ENCODE assay signal across 1 cellular context in genomic region chr1:46132529-46133180, GRCh38.
TF ChIP-seq lines count a peak whose summit lies in the region.

TSS of gene PIK3R3 (minus strand) at chr1:46132629. CDS start at chr1:46131952, 677 bp downstream.

TF ChIP-seq in HepG2, 621 proteins besides CTCF, POLR2A, EP300 and RAD21 (continued from another document and continues in another):
- TF ChIP-seq SRSF1 (optimal IDR thresholded peaks at IDR 0.05; ENCODE audit: low read depth, low read length) (peak; percentile 66), ZFP82 (CRISPR knock-in tag; IDR thresholded peaks at IDR 0.05; ENCODE audit: borderline replicate concordance) (peak; percentile 94), ZNF124 (CRISPR knock-in tag; IDR thresholded peaks at IDR 0.05) (peak; percentile 70; the same call in 1 of the 2 replicates), JUN (CRISPR knock-in tag; IDR thresholded peaks at IDR 0.05) (peak; percentile 89), SYNCRIP (IDR thresholded peaks at IDR 0.05; ENCODE audit: insufficient read depth, low read depth, low read length) (no peak), ZNF234 (CRISPR knock-in tag; conservative IDR thresholded peaks at IDR 0.05) (0 out of 2 replicates have a peak, but pooled peaks have one; percentile 88), ARNTL (CRISPR knock-in tag; IDR thresholded peaks at IDR 0.05) (peak; percentile 92), MEIS1 (CRISPR knock-in tag; IDR thresholded peaks at IDR 0.05; ENCODE audit: borderline replicate concordance) (no peak; the same call in 1 of the 2 replicates), ZNF30 (CRISPR knock-in tag; IDR thresholded peaks at IDR 0.05) (peak; percentile 99), CEBPG (CRISPR knock-in tag; IDR thresholded peaks at IDR 0.05) (peak; percentile 61), CHD4 (IDR thresholded peaks at IDR 0.05; ENCODE audit: borderline replicate concordance, low read length) (no peak), ZNF776 (CRISPR knock-in tag; IDR thresholded peaks at IDR 0.05) (peak; percentile 67; the same call in 1 of the 2 replicates), DPF2 (CRISPR knock-in tag; IDR thresholded peaks at IDR 0.05; ENCODE audit: borderline replicate concordance, low read depth) (no peak), PHF20 (CRISPR knock-in tag; IDR thresholded peaks at IDR 0.05) (peak; percentile 62; the same call in 1 of the 2 replicates), CENPX (CRISPR knock-in tag; IDR thresholded peaks at IDR 0.05) (no peak), MTF2 (CRISPR knock-in tag; IDR thresholded peaks at IDR 0.05; ENCODE audit: borderline replicate concordance) (peak; percentile 70; the same call in 1 of the 2 replicates), MAZ (IDR thresholded peaks at IDR 0.05; ENCODE audit: borderline replicate concordance, low read depth, low read length) (peak; percentile 88), MAZ (CRISPR knock-in tag; IDR thresholded peaks at IDR 0.05; ENCODE audit: low read depth) (peak; percentile 93), ZNF570 (CRISPR knock-in tag; IDR thresholded peaks at IDR 0.05; ENCODE audit: borderline replicate concordance) (peak; percentile 85; the same call in 1 of the 2 replicates), NFE2L1 (CRISPR knock-in tag; IDR thresholded peaks at IDR 0.05; ENCODE audit: borderline replicate concordance) (peak; percentile 84; the same call in 1 of the 2 replicates), MAFK (conservative IDR thresholded peaks at IDR 0.05 in 1 of 2, IDR thresholded peaks at IDR 0.05 in 1 of 2; ENCODE audit: low read length in 2 of 2) (no peak), ELF3 (CRISPR knock-in tag; IDR thresholded peaks at IDR 0.05) (peak; percentile 74; the same call in 1 of the 2 replicates), MIER2 (CRISPR knock-in tag; IDR thresholded peaks at IDR 0.05) (no peak; the same call in 1 of the 2 replicates), MAX (IDR thresholded peaks at IDR 0.05) (peak; percentile 100), ZFP36L1 (CRISPR knock-in tag; IDR thresholded peaks at IDR 0.05) (peak; percentile 86; the same call in 1 of the 2 replicates), ZNF547 (CRISPR knock-in tag; IDR thresholded peaks at IDR 0.05) (peak; percentile 99), NFKB2 (CRISPR knock-in tag; IDR thresholded peaks at IDR 0.05; ENCODE audit: borderline replicate concordance) (peak; percentile 99), ZFY (CRISPR knock-in tag; IDR thresholded peaks at IDR 0.05) (peak; percentile 45), POLR2G (IDR thresholded peaks at IDR 0.05; ENCODE audit: low read depth, low read length) (peak; percentile 96), ZFYVE20 (CRISPR knock-in tag; IDR thresholded peaks at IDR 0.05; ENCODE audit: borderline replicate concordance, low read depth) (no peak; the same call in 1 of the 2 replicates), KAT7 (CRISPR knock-in tag; IDR thresholded peaks at IDR 0.05; ENCODE audit: borderline replicate concordance) (peak; percentile 68; the same call in 1 of the 2 replicates), NFE2L2 (IDR thresholded peaks at IDR 0.05; ENCODE audit: low read length) (no peak), ZNF878 (CRISPR knock-in tag; IDR thresholded peaks at IDR 0.05) (peak; percentile 98), ZSCAN12 (CRISPR knock-in tag; IDR thresholded peaks at IDR 0.05) (peak; percentile 93), HMGA1 (CRISPR knock-in tag; conservative IDR thresholded peaks at IDR 0.05) (no peak), RBM39 (IDR thresholded peaks at IDR 0.05; ENCODE audit: low read depth, low read length, poor library complexity, severe bottlenecking) (peak; percentile 85), SOX6 (IDR thresholded peaks at IDR 0.05) (no peak), SOX6 (CRISPR knock-in tag; IDR thresholded peaks at IDR 0.05) (peak; percentile 81), ZNF670 (CRISPR knock-in tag; IDR thresholded peaks at IDR 0.05; ENCODE audit: borderline replicate concordance) (no peak; the same call in 1 of the 2 replicates), ZNF333 (CRISPR knock-in tag; IDR thresholded peaks at IDR 0.05; ENCODE audit: borderline replicate concordance) (peak; percentile 27; the same call in 1 of the 2 replicates), PAX8 (CRISPR knock-in tag; IDR thresholded peaks at IDR 0.05; ENCODE audit: borderline replicate concordance) (no peak), ZNF614 (CRISPR knock-in tag; IDR thresholded peaks at IDR 0.05; ENCODE audit: borderline replicate concordance) (peak; percentile 97; the same call in 1 of the 2 replicates), ZNF572 (CRISPR knock-in tag; IDR thresholded peaks at IDR 0.05) (peak; percentile 96; the same call in 1 of the 2 replicates), AGO2 (optimal IDR thresholded peaks at IDR 0.05; ENCODE audit: low read depth, low read length) (no peak), SIN3B (IDR thresholded peaks at IDR 0.05; ENCODE audit: low read length) (no peak; the same call in 1 of the 2 replicates), JDP2 (CRISPR knock-in tag; IDR thresholded peaks at IDR 0.05; ENCODE audit: borderline replicate concordance) (peak; percentile 95), ZNF703 (CRISPR knock-in tag; IDR thresholded peaks at IDR 0.05; ENCODE audit: borderline replicate concordance) (peak; percentile 97), MLLT10 (CRISPR knock-in tag; IDR thresholded peaks at IDR 0.05) (no peak), SIN3A (IDR thresholded peaks at IDR 0.05; ENCODE audit: borderline replicate concordance, low read depth, low read length) (0 out of 2 replicates have a peak, but pooled peaks have one; percentile 22)
- TF ChIP-seq, protein P1, sequence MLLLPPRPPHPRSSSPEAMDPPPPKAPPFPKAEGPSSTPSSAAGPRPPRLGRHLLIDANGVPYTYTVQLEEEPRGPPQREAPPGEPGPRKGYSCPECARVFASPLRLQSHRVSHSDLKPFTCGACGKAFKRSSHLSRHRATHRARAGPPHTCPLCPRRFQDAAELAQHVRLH (CRISPR knock-in tag; IDR thresholded peaks at IDR 0.05; ENCODE audit: borderline replicate concordance, low read depth), result peak; percentile 97
- TF ChIP-seq, protein P2, sequence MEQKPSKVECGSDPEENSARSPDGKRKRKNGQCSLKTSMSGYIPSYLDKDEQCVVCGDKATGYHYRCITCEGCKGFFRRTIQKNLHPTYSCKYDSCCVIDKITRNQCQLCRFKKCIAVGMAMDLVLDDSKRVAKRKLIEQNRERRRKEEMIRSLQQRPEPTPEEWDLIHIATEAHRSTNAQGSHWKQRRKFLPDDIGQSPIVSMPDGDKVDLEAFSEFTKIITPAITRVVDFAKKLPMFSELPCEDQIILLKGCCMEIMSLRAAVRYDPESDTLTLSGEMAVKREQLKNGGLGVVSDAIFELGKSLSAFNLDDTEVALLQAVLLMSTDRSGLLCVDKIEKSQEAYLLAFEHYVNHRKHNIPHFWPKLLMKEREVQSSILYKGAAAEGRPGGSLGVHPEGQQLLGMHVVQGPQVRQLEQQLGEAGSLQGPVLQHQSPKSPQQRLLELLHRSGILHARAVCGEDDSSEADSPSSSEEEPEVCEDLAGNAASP (CRISPR knock-in tag; IDR thresholded peaks at IDR 0.05; ENCODE audit: borderline replicate concordance), result peak; percentile 77
- TF ChIP-seq, protein P3, sequence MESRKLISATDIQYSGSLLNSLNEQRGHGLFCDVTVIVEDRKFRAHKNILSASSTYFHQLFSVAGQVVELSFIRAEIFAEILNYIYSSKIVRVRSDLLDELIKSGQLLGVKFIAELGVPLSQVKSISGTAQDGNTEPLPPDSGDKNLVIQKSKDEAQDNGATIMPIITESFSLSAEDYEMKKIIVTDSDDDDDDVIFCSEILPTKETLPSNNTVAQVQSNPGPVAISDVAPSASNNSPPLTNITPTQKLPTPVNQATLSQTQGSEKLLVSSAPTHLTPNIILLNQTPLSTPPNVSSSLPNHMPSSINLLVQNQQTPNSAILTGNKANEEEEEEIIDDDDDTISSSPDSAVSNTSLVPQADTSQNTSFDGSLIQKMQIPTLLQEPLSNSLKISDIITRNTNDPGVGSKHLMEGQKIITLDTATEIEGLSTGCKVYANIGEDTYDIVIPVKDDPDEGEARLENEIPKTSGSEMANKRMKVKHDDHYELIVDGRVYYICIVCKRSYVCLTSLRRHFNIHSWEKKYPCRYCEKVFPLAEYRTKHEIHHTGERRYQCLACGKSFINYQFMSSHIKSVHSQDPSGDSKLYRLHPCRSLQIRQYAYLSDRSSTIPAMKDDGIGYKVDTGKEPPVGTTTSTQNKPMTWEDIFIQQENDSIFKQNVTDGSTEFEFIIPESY (CRISPR knock-in tag; IDR thresholded peaks at IDR 0.05), result 0 out of 2 replicates have a peak, but pooled peaks have one; percentile 54
- TF ChIP-seq, protein P4, sequence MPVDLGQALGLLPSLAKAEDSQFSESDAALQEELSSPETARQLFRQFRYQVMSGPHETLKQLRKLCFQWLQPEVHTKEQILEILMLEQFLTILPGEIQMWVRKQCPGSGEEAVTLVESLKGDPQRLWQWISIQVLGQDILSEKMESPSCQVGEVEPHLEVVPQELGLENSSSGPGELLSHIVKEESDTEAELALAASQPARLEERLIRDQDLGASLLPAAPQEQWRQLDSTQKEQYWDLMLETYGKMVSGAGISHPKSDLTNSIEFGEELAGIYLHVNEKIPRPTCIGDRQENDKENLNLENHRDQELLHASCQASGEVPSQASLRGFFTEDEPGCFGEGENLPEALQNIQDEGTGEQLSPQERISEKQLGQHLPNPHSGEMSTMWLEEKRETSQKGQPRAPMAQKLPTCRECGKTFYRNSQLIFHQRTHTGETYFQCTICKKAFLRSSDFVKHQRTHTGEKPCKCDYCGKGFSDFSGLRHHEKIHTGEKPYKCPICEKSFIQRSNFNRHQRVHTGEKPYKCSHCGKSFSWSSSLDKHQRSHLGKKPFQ (CRISPR knock-in tag; IDR thresholded peaks at IDR 0.05; ENCODE audit: insufficient replicate concordance), result peak; percentile 72
- TF ChIP-seq, protein P5, sequence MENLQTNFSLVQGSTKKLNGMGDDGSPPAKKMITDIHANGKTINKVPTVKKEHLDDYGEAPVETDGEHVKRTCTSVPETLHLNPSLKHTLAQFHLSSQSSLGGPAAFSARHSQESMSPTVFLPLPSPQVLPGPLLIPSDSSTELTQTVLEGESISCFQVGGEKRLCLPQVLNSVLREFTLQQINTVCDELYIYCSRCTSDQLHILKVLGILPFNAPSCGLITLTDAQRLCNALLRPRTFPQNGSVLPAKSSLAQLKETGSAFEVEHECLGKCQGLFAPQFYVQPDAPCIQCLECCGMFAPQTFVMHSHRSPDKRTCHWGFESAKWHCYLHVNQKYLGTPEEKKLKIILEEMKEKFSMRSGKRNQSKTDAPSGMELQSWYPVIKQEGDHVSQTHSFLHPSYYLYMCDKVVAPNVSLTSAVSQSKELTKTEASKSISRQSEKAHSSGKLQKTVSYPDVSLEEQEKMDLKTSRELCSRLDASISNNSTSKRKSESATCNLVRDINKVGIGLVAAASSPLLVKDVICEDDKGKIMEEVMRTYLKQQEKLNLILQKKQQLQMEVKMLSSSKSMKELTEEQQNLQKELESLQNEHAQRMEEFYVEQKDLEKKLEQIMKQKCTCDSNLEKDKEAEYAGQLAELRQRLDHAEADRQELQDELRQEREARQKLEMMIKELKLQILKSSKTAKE (CRISPR knock-in tag; IDR thresholded peaks at IDR 0.05; ENCODE audit: borderline replicate concordance), result peak; percentile 88
- TF ChIP-seq, protein P6, sequence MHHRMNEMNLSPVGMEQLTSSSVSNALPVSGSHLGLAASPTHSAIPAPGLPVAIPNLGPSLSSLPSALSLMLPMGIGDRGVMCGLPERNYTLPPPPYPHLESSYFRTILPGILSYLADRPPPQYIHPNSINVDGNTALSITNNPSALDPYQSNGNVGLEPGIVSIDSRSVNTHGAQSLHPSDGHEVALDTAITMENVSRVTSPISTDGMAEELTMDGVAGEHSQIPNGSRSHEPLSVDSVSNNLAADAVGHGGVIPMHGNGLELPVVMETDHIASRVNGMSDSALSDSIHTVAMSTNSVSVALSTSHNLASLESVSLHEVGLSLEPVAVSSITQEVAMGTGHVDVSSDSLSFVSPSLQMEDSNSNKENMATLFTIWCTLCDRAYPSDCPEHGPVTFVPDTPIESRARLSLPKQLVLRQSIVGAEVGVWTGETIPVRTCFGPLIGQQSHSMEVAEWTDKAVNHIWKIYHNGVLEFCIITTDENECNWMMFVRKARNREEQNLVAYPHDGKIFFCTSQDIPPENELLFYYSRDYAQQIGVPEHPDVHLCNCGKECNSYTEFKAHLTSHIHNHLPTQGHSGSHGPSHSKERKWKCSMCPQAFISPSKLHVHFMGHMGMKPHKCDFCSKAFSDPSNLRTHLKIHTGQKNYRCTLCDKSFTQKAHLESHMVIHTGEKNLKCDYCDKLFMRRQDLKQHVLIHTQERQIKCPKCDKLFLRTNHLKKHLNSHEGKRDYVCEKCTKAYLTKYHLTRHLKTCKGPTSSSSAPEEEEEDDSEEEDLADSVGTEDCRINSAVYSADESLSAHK (CRISPR knock-in tag; IDR thresholded peaks at IDR 0.05; ENCODE audit: borderline replicate concordance), result 0 out of 2 replicates have a peak, but pooled peaks have one; percentile 35
- TF ChIP-seq, protein P7, sequence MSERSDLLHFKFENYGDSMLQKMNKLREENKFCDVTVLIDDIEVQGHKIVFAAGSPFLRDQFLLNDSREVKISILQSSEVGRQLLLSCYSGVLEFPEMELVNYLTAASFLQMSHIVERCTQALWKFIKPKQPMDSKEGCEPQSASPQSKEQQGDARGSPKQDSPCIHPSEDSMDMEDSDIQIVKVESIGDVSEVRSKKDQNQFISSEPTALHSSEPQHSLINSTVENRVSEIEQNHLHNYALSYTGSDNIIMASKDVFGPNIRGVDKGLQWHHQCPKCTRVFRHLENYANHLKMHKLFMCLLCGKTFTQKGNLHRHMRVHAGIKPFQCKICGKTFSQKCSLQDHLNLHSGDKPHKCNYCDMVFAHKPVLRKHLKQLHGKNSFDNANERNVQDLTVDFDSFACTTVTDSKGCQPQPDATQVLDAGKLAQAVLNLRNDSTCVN (CRISPR knock-in tag; IDR thresholded peaks at IDR 0.05; ENCODE audit: borderline replicate concordance), result peak; percentile 91
